ENCODE assay signal across 1 cellular context in the genomic region with DNA sequence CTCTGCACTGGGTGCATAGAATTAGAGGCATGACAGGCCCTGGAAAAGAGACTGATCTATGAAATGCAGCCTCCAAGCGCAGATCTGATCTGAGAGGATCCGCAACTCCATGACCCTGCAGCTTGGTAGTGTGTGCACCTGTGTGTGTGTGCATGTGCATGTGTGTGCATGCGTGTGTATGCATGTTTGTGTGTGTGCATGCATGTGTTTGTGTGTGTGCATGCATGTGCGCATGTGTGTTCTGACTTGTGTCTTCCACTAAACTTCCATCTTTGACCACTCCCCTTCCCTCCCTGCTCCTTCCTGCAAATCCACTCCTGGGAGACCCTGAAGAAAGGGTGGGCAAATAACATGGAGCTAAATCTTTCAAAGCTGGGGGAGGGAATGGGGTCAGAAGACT.
TF ChIP-seq lines count a peak whose summit lies in the region.

No MANE protein-coding gene starts in this region.

TF ChIP-seq in GM12878, 131 proteins besides CTCF, POLR2A, EP300 and RAD21 (continued from another document):
- TF ChIP-seq, protein P1, sequence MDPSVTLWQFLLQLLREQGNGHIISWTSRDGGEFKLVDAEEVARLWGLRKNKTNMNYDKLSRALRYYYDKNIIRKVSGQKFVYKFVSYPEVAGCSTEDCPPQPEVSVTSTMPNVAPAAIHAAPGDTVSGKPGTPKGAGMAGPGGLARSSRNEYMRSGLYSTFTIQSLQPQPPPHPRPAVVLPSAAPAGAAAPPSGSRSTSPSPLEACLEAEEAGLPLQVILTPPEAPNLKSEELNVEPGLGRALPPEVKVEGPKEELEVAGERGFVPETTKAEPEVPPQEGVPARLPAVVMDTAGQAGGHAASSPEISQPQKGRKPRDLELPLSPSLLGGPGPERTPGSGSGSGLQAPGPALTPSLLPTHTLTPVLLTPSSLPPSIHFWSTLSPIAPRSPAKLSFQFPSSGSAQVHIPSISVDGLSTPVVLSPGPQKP (IDR thresholded peaks at IDR 0.05; ENCODE audit: low read depth, low read length) = no peak
